In the genomic region with DNA sequence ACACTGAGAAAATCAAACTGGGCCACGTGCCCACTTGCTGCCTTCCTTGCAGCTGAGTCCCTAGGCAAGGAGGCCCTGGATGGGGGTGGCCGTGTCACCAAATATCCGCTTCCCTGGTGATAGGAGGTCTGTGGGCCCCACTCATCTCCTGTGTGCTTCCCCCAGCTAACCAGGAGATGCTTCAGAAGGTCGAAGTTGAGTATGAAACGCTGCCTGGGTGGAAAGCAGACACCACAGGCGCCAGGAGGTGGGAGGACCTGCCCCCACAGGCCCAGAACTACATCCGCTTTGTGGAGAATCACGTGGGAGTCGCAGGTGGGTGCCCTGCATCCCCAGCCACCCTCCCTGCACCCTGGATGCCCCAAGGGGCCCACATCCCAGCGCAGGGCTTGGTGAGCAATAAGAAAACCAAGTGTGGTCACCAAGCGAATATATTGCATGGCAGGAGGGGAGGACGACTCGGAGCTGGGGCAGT, we compare ENCODE assay signal across 1 cellular context.
TF ChIP-seq lines count a peak whose summit lies in the region.

No MANE protein-coding gene starts in this region.

TF ChIP-seq in HepG2, 621 proteins besides CTCF, POLR2A, EP300 and RAD21:
- TF ChIP-seq, protein P1, sequence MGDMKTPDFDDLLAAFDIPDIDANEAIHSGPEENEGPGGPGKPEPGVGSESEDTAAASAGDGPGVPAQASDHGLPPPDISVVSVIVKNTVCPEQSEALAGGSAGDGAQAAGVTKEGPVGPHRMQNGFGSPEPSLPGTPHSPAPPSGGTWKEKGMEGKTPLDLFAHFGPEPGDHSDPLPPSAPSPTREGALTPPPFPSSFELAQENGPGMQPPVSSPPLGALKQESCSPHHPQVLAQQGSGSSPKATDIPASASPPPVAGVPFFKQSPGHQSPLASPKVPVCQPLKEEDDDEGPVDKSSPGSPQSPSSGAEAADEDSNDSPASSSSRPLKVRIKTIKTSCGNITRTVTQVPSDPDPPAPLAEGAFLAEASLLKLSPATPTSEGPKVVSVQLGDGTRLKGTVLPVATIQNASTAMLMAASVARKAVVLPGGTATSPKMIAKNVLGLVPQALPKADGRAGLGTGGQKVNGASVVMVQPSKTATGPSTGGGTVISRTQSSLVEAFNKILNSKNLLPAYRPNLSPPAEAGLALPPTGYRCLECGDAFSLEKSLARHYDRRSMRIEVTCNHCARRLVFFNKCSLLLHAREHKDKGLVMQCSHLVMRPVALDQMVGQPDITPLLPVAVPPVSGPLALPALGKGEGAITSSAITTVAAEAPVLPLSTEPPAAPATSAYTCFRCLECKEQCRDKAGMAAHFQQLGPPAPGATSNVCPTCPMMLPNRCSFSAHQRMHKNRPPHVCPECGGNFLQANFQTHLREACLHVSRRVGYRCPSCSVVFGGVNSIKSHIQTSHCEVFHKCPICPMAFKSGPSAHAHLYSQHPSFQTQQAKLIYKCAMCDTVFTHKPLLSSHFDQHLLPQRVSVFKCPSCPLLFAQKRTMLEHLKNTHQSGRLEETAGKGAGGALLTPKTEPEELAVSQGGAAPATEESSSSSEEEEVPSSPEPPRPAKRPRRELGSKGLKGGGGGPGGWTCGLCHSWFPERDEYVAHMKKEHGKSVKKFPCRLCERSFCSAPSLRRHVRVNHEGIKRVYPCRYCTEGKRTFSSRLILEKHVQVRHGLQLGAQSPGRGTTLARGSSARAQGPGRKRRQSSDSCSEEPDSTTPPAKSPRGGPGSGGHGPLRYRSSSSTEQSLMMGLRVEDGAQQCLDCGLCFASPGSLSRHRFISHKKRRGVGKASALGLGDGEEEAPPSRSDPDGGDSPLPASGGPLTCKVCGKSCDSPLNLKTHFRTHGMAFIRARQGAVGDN (CRISPR knock-in tag; IDR thresholded peaks at IDR 0.05), result peak; percentile 7; the same call in 1 of the 2 replicates
- TF ChIP-seq JUN (CRISPR knock-in tag; IDR thresholded peaks at IDR 0.05), result no peak
- TF ChIP-seq, protein P2, sequence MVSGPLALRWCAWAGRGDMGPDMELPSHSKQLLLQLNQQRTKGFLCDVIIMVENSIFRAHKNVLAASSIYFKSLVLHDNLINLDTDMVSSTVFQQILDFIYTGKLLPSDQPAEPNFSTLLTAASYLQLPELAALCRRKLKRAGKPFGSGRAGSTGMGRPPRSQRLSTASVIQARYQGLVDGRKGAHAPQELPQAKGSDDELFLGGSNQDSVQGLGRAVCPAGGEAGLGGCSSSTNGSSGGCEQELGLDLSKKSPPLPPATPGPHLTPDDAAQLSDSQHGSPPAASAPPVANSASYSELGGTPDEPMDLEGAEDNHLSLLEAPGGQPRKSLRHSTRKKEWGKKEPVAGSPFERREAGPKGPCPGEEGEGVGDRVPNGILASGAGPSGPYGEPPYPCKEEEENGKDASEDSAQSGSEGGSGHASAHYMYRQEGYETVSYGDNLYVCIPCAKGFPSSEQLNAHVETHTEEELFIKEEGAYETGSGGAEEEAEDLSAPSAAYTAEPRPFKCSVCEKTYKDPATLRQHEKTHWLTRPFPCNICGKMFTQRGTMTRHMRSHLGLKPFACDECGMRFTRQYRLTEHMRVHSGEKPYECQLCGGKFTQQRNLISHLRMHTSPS (CRISPR knock-in tag; IDR thresholded peaks at IDR 0.05; ENCODE audit: low read depth), result no peak
- TF ChIP-seq RXRA (CRISPR knock-in tag; IDR thresholded peaks at IDR 0.05), result no peak
